1 cellular context compared by ENCODE assay signal in genomic region chr1:39900662-39901485, GRCh38.
TF ChIP-seq lines count a peak whose summit lies in the region.

No MANE protein-coding gene starts in this region.

TF ChIP-seq in SK-N-SH, 30 proteins besides CTCF, POLR2A, EP300 and RAD21 (continued from another document):
- TF ChIP-seq REST (IDR thresholded peaks at IDR 0.05; ENCODE audit: low read depth, low read length) (no peak), PBX3 (IDR thresholded peaks at IDR 0.05) (no peak), ZBTB33 (IDR thresholded peaks at IDR 0.05; ENCODE audit: borderline replicate concordance, low read depth) (no peak)
